16 cellular contexts compared by ENCODE assay signal in genomic region chr4:47154816-47155370, GRCh38.
"Had no signal": no experiment of that assay in that cellular context is flagged by ENCODE, and none has a peak within 500 bp of the region (broad histone marks: within the 10 kb centered on the region; RNA-seq: fewer than 3 reads in every experiment).

No MANE protein-coding gene starts in this region.

- H3K4me1 ChIP-seq: foreskin keratinocyte, heart left ventricle, tibial artery, uterus had no signal

- H3K36me3 Mint-ChIP-seq: naive B cell; stimulated activated naive B cell treated with anti-CD40 and anti-IgM and Interleukin-4, amounts not matched to agents 10 μg/mL and 1 μg/mL and 100 μg/mL, for 72 hours had no signal

- DNase-seq: activated CD4-positive, CD25-positive, alpha-beta regulatory T cell treated with anti-CD3 and anti-CD28 coated beads, Interleukin-2, amount 50 U/mL, for 72 hours; activated naive CD4-positive, alpha-beta T cell treated with Interleukin-2 at 50 U/mL for 16 hours; brain microvascular endothelial cell; effector memory CD4-positive, alpha-beta T cell; foreskin keratinocyte; heart left ventricle; midbrain; naive B cell; retina; stimulated activated naive B cell treated with anti-CD40 and anti-IgM and Interleukin-4, amounts not matched to agents 10 μg/mL and 1 μg/mL and 100 μg/mL, for 72 hours; tibial artery; uterus had no signal

- H3K36me3 ChIP-seq: brain microvascular endothelial cell, heart left ventricle, neutrophil, tibial artery, uterus had no signal

- H3K4me1 Mint-ChIP-seq: central memory CD8-positive, alpha-beta T cell; naive B cell; stimulated activated naive B cell treated with anti-CD40 and anti-IgM and Interleukin-4, amounts not matched to agents 10 μg/mL and 1 μg/mL and 100 μg/mL, for 72 hours had no signal

- ATAC-seq: foreskin keratinocyte; heart left ventricle; stimulated activated naive B cell treated with anti-CD40 and anti-IgM and Interleukin-4, amounts not matched to agents 10 μg/mL and 1 μg/mL and 100 μg/mL, for 72 hours had no signal

- H3K27me3 ChIP-seq: brain microvascular endothelial cell, foreskin keratinocyte, heart left ventricle, tibial artery, uterus had no signal

- H3K27me3 Mint-ChIP-seq: stimulated activated naive B cell treated with anti-CD40 and anti-IgM and Interleukin-4, amounts not matched to agents 10 μg/mL and 1 μg/mL and 100 μg/mL, for 72 hours had no signal

- H3K27ac Mint-ChIP-seq: dendritic cell treated with granulocyte-macrophage colony-stimulating factor and Interleukin-4, amounts not matched to agents 40 ng/mL and 50 ng/mL, for 4 days; naive B cell; stimulated activated naive B cell treated with anti-CD40 and anti-IgM and Interleukin-4, amounts not matched to agents 10 μg/mL and 1 μg/mL and 100 μg/mL, for 72 hours had no signal

- H3K4me3 Mint-ChIP-seq: central memory CD8-positive, alpha-beta T cell; dendritic cell treated with granulocyte-macrophage colony-stimulating factor and Interleukin-4, amounts not matched to agents 40 ng/mL and 50 ng/mL, for 4 days; naive B cell; stimulated activated naive B cell treated with anti-CD40 and anti-IgM and Interleukin-4, amounts not matched to agents 10 μg/mL and 1 μg/mL and 100 μg/mL, for 72 hours had no signal

- H3K4me3 ChIP-seq: heart left ventricle, lung, tibial artery, uterus had no signal

- H3K27ac ChIP-seq: brain microvascular endothelial cell, foreskin keratinocyte, heart left ventricle, neutrophil, tibial artery, uterus had no signal

- H3K9me3 Mint-ChIP-seq: central memory CD8-positive, alpha-beta T cell; dendritic cell treated with granulocyte-macrophage colony-stimulating factor and Interleukin-4, amounts not matched to agents 40 ng/mL and 50 ng/mL, for 4 days; stimulated activated naive B cell treated with anti-CD40 and anti-IgM and Interleukin-4, amounts not matched to agents 10 μg/mL and 1 μg/mL and 100 μg/mL, for 72 hours had no signal
